12 cellular contexts compared by ENCODE assay signal in the genomic region with DNA sequence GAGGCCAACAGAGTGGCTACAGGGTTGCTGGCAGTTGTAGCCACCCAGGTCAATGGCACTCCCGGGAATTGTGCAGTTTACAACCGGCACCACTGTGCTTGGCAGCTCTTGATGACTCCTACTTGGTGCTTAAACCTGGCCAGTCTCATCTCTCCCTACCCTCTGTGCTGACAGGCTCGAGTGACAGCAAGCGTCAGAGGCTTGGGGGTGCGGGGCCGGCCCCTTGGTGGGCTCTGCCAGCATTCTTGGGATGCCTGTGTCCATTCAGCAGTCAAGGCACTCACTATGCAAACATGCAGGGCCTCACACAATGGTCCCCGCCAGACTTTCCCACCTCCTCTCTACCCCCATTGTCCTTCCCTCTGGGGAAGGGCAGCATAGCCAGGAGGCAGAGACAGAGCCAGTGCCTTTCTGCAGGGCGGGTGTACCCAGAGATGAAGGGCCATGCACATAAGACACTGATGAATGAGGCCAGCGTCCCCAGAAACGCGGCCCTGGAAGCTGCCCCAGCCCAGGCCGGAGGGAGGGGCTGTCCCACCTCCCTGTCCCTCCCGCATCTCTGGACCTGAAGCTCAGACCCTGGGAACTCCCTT.
DNase-seq lines count a peak whose midpoint lies in the region; ATAC-seq and FAIRE-seq lines count a peak whose summit lies in the region.
"Had no signal": no experiment of that assay in that cellular context is flagged by ENCODE, and none has a peak within 500 bp of the region (broad histone marks: within the 10 kb centered on the region; RNA-seq: fewer than 3 reads in every experiment).

No MANE protein-coding gene starts in this region.

- DNase-seq in HTR-8/SVneo (ENCODE audit: insufficient read length, low spot score), result peak; percentile 84
- peak; percentile 31 for DNase-seq in cerebellar cortex (ENCODE audit: low spot score)
- DNase-seq in iPS-NIHi7 (ENCODE audit: extremely low spot score), result peak; percentile 91
- no peak for DNase-seq in stimulated activated effector memory CD8-positive, alpha-beta T cell treated with anti-CD3 and anti-CD28 coated beads, Interleukin-12 subunit alpha, Interleukin-12 subunit beta, amount 100 ng/mL, for 72 hours (ENCODE audit: low spot score in 2 of 2)
- no peak for DNase-seq in NCI-H524 (lab: John Stamatoyannopoulos, UW)
- DNase-seq in SW 1271 (lab: John Stamatoyannopoulos, UW), result no peak
- DNase-seq in HPDE6-E6E7 (ENCODE audit: extremely low spot score), result no peak
- DNase-seq in NCI-H1436 (lab: John Stamatoyannopoulos, UW), result no peak
- DNase-seq: activated naive CD8-positive, alpha-beta T cell treated with anti-CD3 and anti-CD28 coated beads, Interleukin-2, amount 50 U/mL, for 24 hours; hippocampal formation; NCI-H510A treated with DMSO at 0.1 percent for 48 hours; stimulated activated CD4-positive, alpha-beta T cell treated with anti-CD3 and anti-CD28 coated beads, Interleukin-15, amount 100 ng/mL, for 24 hours had no signal

- peak overlapping the region; percentile 71 for H3K27ac Mint-ChIP-seq in stimulated activated effector memory CD8-positive, alpha-beta T cell treated with anti-CD3 and anti-CD28 coated beads, Interleukin-12 subunit alpha, Interleukin-12 subunit beta, amount 100 ng/mL, for 72 hours
- H3K27ac Mint-ChIP-seq: activated naive CD8-positive, alpha-beta T cell treated with anti-CD3 and anti-CD28 coated beads, Interleukin-2, amount 50 U/mL, for 24 hours had no signal

- H3K36me3 Mint-ChIP-seq in stimulated activated effector memory CD8-positive, alpha-beta T cell treated with anti-CD3 and anti-CD28 coated beads, Interleukin-12 subunit alpha, Interleukin-12 subunit beta, amount 100 ng/mL, for 72 hours, result peaks cover 5% of the 10 kb centered on the region

- H3K9me3 Mint-ChIP-seq in stimulated activated effector memory CD8-positive, alpha-beta T cell treated with anti-CD3 and anti-CD28 coated beads, Interleukin-12 subunit alpha, Interleukin-12 subunit beta, amount 100 ng/mL, for 72 hours, result no peaks in the 10 kb centered on the region
- H3K9me3 Mint-ChIP-seq: activated naive CD8-positive, alpha-beta T cell treated with anti-CD3 and anti-CD28 coated beads, Interleukin-2, amount 50 U/mL, for 24 hours had no signal

- H3K4me3 Mint-ChIP-seq in stimulated activated effector memory CD8-positive, alpha-beta T cell treated with anti-CD3 and anti-CD28 coated beads, Interleukin-12 subunit alpha, Interleukin-12 subunit beta, amount 100 ng/mL, for 72 hours, result no peak overlapping the region
- H3K4me3 Mint-ChIP-seq: activated naive CD8-positive, alpha-beta T cell treated with anti-CD3 and anti-CD28 coated beads, Interleukin-2, amount 50 U/mL, for 24 hours had no signal

- FAIRE-seq in HTR-8/SVneo (lab: Jason Lieb, UNC), result peak; percentile 82

- ATAC-seq in stimulated activated effector memory CD8-positive, alpha-beta T cell treated with anti-CD3 and anti-CD28 coated beads, Interleukin-12 subunit alpha, Interleukin-12 subunit beta, amount 100 ng/mL, for 72 hours, result no peak
- ATAC-seq: activated naive CD8-positive, alpha-beta T cell treated with anti-CD3 and anti-CD28 coated beads, Interleukin-2, amount 50 U/mL, for 24 hours had no signal

- peaks cover 23% of the 10 kb centered on the region for H3K4me1 Mint-ChIP-seq in stimulated activated effector memory CD8-positive, alpha-beta T cell treated with anti-CD3 and anti-CD28 coated beads, Interleukin-12 subunit alpha, Interleukin-12 subunit beta, amount 100 ng/mL, for 72 hours

Comparison
In these comparisons a context has a peak if more than half of its experiments do, and no peak if none do; other contexts are left out.
1. DNase-seq: peak in HTR-8/SVneo (single experiment), cerebellar cortex (single experiment) and iPS-NIHi7 (single experiment); none in stimulated activated effector memory CD8-positive, alpha-beta T cell treated with anti-CD3 and anti-CD28 coated beads, Interleukin-12 subunit alpha, Interleukin-12 subunit beta, amount 100 ng/mL, for 72 hours (0 of 2), NCI-H524 (0 of 2), SW 1271 (0 of 2), HPDE6-E6E7 (single experiment) and NCI-H1436 (single experiment).